27 cellular contexts compared by ENCODE assay signal in genomic region chr5:93054424-93055165, GRCh38.
A peak's percentile ranks its signal among the peaks of the same experiment; 100 is the strongest.
DNase-seq lines count a peak whose midpoint lies in the region; ATAC-seq and TF ChIP-seq lines count a peak whose summit lies in the region.
"Had no signal": no experiment of that assay in that cellular context is flagged by ENCODE, and none has a peak within 500 bp of the region (broad histone marks: within the 10 kb centered on the region; RNA-seq: fewer than 3 reads in every experiment).

No MANE protein-coding gene starts in this region.

- H3K79me2 ChIP-seq in GM23248 (ENCODE audit: insufficient read depth) (no peaks in the 10 kb centered on the region), hepatocyte (no peaks in the 10 kb centered on the region)

- H4K20me1 ChIP-seq in GM23248 (ENCODE audit: insufficient read depth) (no peaks in the 10 kb centered on the region), hepatocyte (ENCODE audit: insufficient read depth, poor library complexity, severe bottlenecking) (no peaks in the 10 kb centered on the region)

- no peak overlapping the region for H3K9ac ChIP-seq in GM23248

- no peak for ATAC-seq in GM18907 (IDR thresholded peaks at IDR 0.05; ENCODE audit: unreplicated experiment)
- ATAC-seq in HG02870 (IDR thresholded peaks at IDR 0.05; ENCODE audit: unreplicated experiment), result no peak
- ATAC-seq: activated CD8-positive, alpha-beta T cell treated with anti-CD3 and anti-CD28 coated beads, Interleukin-2, amount 10 ng/mL, durations not matched to agents 7 days and 5 days; esophagus mucosa; left ventricle myocardium superior had no signal

- WGBS in GM23248 (ENCODE audit: low coverage in 1 of 2, low lambda C conversion rate in 2 of 2, missing lambda C conversion rate in 2 of 2), 2 experiments, result 49 to 53% methylated on average over 2 of the region's 2 CpGs
- 50% methylated on average over 2 of the region's 2 CpGs for WGBS in hepatocyte (ENCODE audit: low lambda C conversion rate, missing lambda C conversion rate)

- no peaks in the 10 kb centered on the region; the same call in 1 of the 2 replicates for H3K9me2 ChIP-seq in GM23248 (ENCODE audit: insufficient read depth)
- no peaks in the 10 kb centered on the region for H3K9me2 ChIP-seq in hepatocyte (replicated peaks; ENCODE audit: insufficient read depth)

- no peak for TF ChIP-seq CTCF in brain microvascular endothelial cell (IDR thresholded peaks at IDR 0.05; ENCODE audit: low read depth, low read length, missing control alignments)
- TF ChIP-seq CTCF in hepatocyte (IDR thresholded peaks at IDR 0.05; ENCODE audit: poor library complexity), result no peak

- in situ Hi-C loops in GM23248 (cut with MboI) (no loop called here), brain microvascular endothelial cell (cut with HindIII; ENCODE audit: low pct_ligation_motif_present, low sequenced_read_pairs) (no loop called here)

- H2AFZ ChIP-seq in GM23248 (no peak overlapping the region), hepatocyte (no peak overlapping the region)

- H3K36me3 ChIP-seq in GM23248 (ENCODE audit: low read depth), result no peaks in the 10 kb centered on the region
- H3K36me3 ChIP-seq in brain microvascular endothelial cell (replicated peaks), result no peaks in the 10 kb centered on the region
- no peaks in the 10 kb centered on the region for H3K36me3 ChIP-seq in hepatocyte (replicated peaks; ENCODE audit: insufficient read depth, low read depth)
- H3K36me3 ChIP-seq in SJCRH30, result no peaks in the 10 kb centered on the region
- H3K36me3 ChIP-seq: spleen, stomach, transverse colon had no signal

- H3K9me3 ChIP-seq in GM23248 (ENCODE audit: low read depth) (no peaks in the 10 kb centered on the region), hepatocyte (ENCODE audit: low read depth) (no peaks in the 10 kb centered on the region), SJCRH30 (replicated peaks) (peaks cover 2% of the 10 kb centered on the region; the same call in 1 of the 2 replicates)
- H3K9me3 ChIP-seq: spleen, stomach, transverse colon had no signal

- H3K4me2 ChIP-seq in GM23248 (ENCODE audit: unreplicated experiment) (no peak overlapping the region), hepatocyte (no peak overlapping the region)

- H3K27ac ChIP-seq in GM23248 (no peak overlapping the region), brain microvascular endothelial cell (no peak overlapping the region), hepatocyte (peak overlapping the region; percentile 3), SJCRH30 (no peak overlapping the region)
- H3K27ac ChIP-seq: spleen, stomach, transverse colon had no signal

- peaks cover 22% of the 10 kb centered on the region for H3K4me1 ChIP-seq in GM23248 (ENCODE audit: insufficient read depth)
- H3K4me1 ChIP-seq in hepatocyte (ENCODE audit: insufficient read depth), result peaks cover 5% of the 10 kb centered on the region
- no peaks in the 10 kb centered on the region for H3K4me1 ChIP-seq in SJCRH30
- H3K4me1 ChIP-seq: spleen, stomach, transverse colon had no signal

- H3F3A ChIP-seq in GM23248 (ENCODE audit: insufficient read depth), result peaks cover 8% of the 10 kb centered on the region; the same call in 1 of the 2 replicates

- DNase-seq in GM23248 (peak; percentile 34), NCI-H226 (peak; percentile 31), brain microvascular endothelial cell (peak; percentile 28), hepatocyte (ENCODE audit: low spot score) (no peak), inferior parietal cortex (ENCODE audit: extremely low spot score) (no peak), SJCRH30 (no peak)
- DNase-seq: activated CD8-positive, alpha-beta T cell treated with anti-CD3 and anti-CD28 coated beads, Interleukin-2, amount 10 ng/mL, durations not matched to agents 7 days and 5 days; activated naive CD4-positive, alpha-beta T cell; activated T-cell treated with anti-CD3 and anti-CD28 coated beads, Interleukin-2, amount 50 U/mL, for 1 hour; amygdala; CD8-positive, alpha-beta memory T cell; central memory CD4-positive, alpha-beta T cell; effector CD4-positive, alpha-beta T cell; H7; immature natural killer cell; left ventricle myocardium superior; NCI-H1436 treated with DMSO at 0.1 percent for 48 hours; NCI-H2171; nucleus accumbens; spleen; stimulated activated CD4-positive, alpha-beta T cell treated with anti-CD3 and anti-CD28 coated beads, Interleukin-4, amount 100 ng/mL, for 4 hours; stomach; T-helper 9 cell; transverse colon had no signal

- H3K4me3 ChIP-seq in GM23248 (no peak overlapping the region), brain microvascular endothelial cell (ENCODE audit: low read depth, low read length) (no peak overlapping the region), hepatocyte (no peak overlapping the region), SJCRH30 (no peak overlapping the region)
- H3K4me3 ChIP-seq: spleen, stomach, transverse colon had no signal

- no peaks in the 10 kb centered on the region for H3K27me3 ChIP-seq in GM23248 (replicated peaks; ENCODE audit: insufficient read depth)
- no peaks in the 10 kb centered on the region for H3K27me3 ChIP-seq in brain microvascular endothelial cell (replicated peaks)
- H3K27me3 ChIP-seq in hepatocyte, result no peaks in the 10 kb centered on the region
- H3K27me3 ChIP-seq in SJCRH30, result no peaks in the 10 kb centered on the region
- H3K27me3 ChIP-seq: spleen, stomach, transverse colon had no signal

Comparison
In these comparisons a context has a peak if more than half of its experiments do, and no peak if none do; other contexts are left out.
1. DNase-seq: peak in GM23248 (single experiment), NCI-H226 (single experiment) and brain microvascular endothelial cell (single experiment); none in hepatocyte (single experiment), inferior parietal cortex (single experiment) and SJCRH30 (0 of 2).